8 cellular contexts compared by ENCODE assay signal in genomic region chr17:44899074-44899782, GRCh38. TPM values are rescaled to one million over a fixed set of nuclear protein-coding genes. Genes with fewer than 3 reads are reported as not detected.
DNase-seq lines count a peak whose midpoint lies in the region; ATAC-seq and TF ChIP-seq lines count a peak whose summit lies in the region.

EFTUD2 (minus strand) TSS chr17:44899445; CDS start chr17:44894521, 4,924 bp downstream.

- peak within 1 kb of the TSS; percentile 95 for H3K4me3 ChIP-seq in AG10803 (ENCODE audit: low read length)

- peak within 1 kb of the TSS; percentile 93 for H3K4me3 Mint-ChIP-seq in activated CD4-positive, alpha-beta T cell treated with anti-CD3 and anti-CD28 coated beads, Interleukin-2, amount 10 ng/mL, durations not matched to agents 7 days and 5 days

- H3K27ac Mint-ChIP-seq in activated CD4-positive, alpha-beta T cell treated with anti-CD3 and anti-CD28 coated beads, Interleukin-2, amount 10 ng/mL, durations not matched to agents 7 days and 5 days, result peak within 1 kb of the TSS; percentile 99

- peak; percentile 62 for ATAC-seq in HG03460 (IDR thresholded peaks at IDR 0.05; ENCODE audit: unreplicated experiment)

- no peaks in the 10 kb centered on the region for H3K9me3 Mint-ChIP-seq in activated CD4-positive, alpha-beta T cell treated with anti-CD3 and anti-CD28 coated beads, Interleukin-2, amount 10 ng/mL, durations not matched to agents 7 days and 5 days

- POLR2A ChIA-PET in activated CD4-positive, alpha-beta T cell treated with anti-CD3 and anti-CD28 coated beads, Interleukin-2, amount 10 ng/mL, durations not matched to agents 7 days and 5 days (lab: Charles Lee), result no interaction called here

- CTCF ChIA-PET in activated CD4-positive, alpha-beta T cell treated with anti-CD3 and anti-CD28 coated beads, Interleukin-2, amount 10 ng/mL, durations not matched to agents 7 days and 5 days (lab: Charles Lee), result interaction anchor here (0.7 to 2.1 kb wide), 9 partner anchors 10 to 250 kb away, joined by 3 to 8 read pairs (median 3); partner anchors contain the start of genes ACBD4 and HEXIM1

- H3K36me3 Mint-ChIP-seq in activated CD4-positive, alpha-beta T cell treated with anti-CD3 and anti-CD28 coated beads, Interleukin-2, amount 10 ng/mL, durations not matched to agents 7 days and 5 days (ENCODE audit: low read depth), result peaks cover 10% of the 10 kb centered on the region

- peaks cover 6% of the 10 kb centered on the region for H3K27me3 Mint-ChIP-seq in activated CD4-positive, alpha-beta T cell treated with anti-CD3 and anti-CD28 coated beads, Interleukin-2, amount 10 ng/mL, durations not matched to agents 7 days and 5 days

- peaks cover 23% of the 10 kb centered on the region for H3K4me1 Mint-ChIP-seq in activated CD4-positive, alpha-beta T cell treated with anti-CD3 and anti-CD28 coated beads, Interleukin-2, amount 10 ng/mL, durations not matched to agents 7 days and 5 days

- TF ChIP-seq CTCF in AG10803 (conservative IDR thresholded peaks at IDR 0.05; ENCODE audit: low read length), result no peak

- DNase-seq in AG10803 (ENCODE audit: low read depth) (peak; percentile 88), GM19240 (ENCODE audit: insufficient read length, low spot score) (peak; percentile 88), NCI-H69 (lab: John Stamatoyannopoulos, UW) (peak; percentile 95), cortex of kidney (lab: John Stamatoyannopoulos, UW) (peak; percentile 73), left kidney (ENCODE audit: low read depth, low spot score) (peak; percentile 96)
- DNase-seq in activated CD4-positive, alpha-beta T cell treated with anti-CD3 and anti-CD28 coated beads, Interleukin-2, amount 10 ng/mL, durations not matched to agents 7 days and 5 days, result peak; percentile 92
- DNase-seq in stimulated activated CD4-positive, alpha-beta T cell treated with anti-CD3 and anti-CD28 coated beads, Interleukin-2, amount 100 ng/mL, for 24 hours, result peak; percentile 93

RNA-seq across cellular contexts. Expression of gene EFTUD2, which starts in this region (rescaled TPM):
- total RNA-seq in activated CD4-positive, alpha-beta T cell treated with anti-CD3 and anti-CD28 coated beads, Interleukin-2, amount 10 ng/mL, durations not matched to agents 7 days and 5 days, result 100 to 1,000 TPM; 133 to 145 TPM

Comparison
In these comparisons a context has a peak if more than half of its experiments do, and no peak if none do; other contexts are left out.
1. Peak in every context shown above with its lines: DNase-seq, ATAC-seq and H3K4me3 ChIP-seq.